In genomic region chr4:34328939-34329338, GRCh38 we compare ENCODE assay signal across 33 cellular contexts.
"Had no signal": no experiment of that assay in that cellular context is flagged by ENCODE, and none has a peak within 500 bp of the region (broad histone marks: within the 10 kb centered on the region; RNA-seq: fewer than 3 reads in every experiment).

No MANE protein-coding gene starts in this region.

- H3K9me3 ChIP-seq: ascending aorta, colonic mucosa had no signal

- ATAC-seq: activated CD4-positive, alpha-beta T cell treated with anti-CD3 and anti-CD28 coated beads for 36 hours; activated CD4-positive, CD25-positive, alpha-beta regulatory T cell treated with anti-CD3 and anti-CD28 coated beads, Interleukin-2, amount 50 U/mL, for 24 hours; activated CD8-positive, alpha-beta memory T cell treated with anti-CD3 and anti-CD28 coated beads, Interleukin-2, amount 10 ng/mL, durations not matched to agents 7 days and 5 days; activated CD8-positive, alpha-beta T cell treated with anti-CD3 and anti-CD28 coated beads, Interleukin-2, amount 10 ng/mL, durations not matched to agents 7 days and 5 days; activated naive CD8-positive, alpha-beta T cell treated with anti-CD3 and anti-CD28 coated beads, Interleukin-2, amount 50 U/mL, for 24 hours; WTC11 had no signal

- FAIRE-seq: bronchial epithelial cell, TTC549 had no signal

- H3K4me3 ChIP-seq: ascending aorta, cardiac muscle cell, colonic mucosa had no signal

- H3K36me3 ChIP-seq: ascending aorta, cardiac muscle cell, colonic mucosa, WERI-Rb-1 had no signal

- H3K4me1 ChIP-seq: ascending aorta, colonic mucosa had no signal

- DNase-seq: activated CD4-positive, alpha-beta memory T cell treated with anti-CD3 and anti-CD28 coated beads, Interleukin-2, amount 10 ng/mL, durations not matched to agents 7 days and 5 days; activated CD4-positive, alpha-beta T cell treated with anti-CD3 and anti-CD28 coated beads for 1 hour; activated CD4-positive, alpha-beta T cell treated with anti-CD3 and anti-CD28 coated beads for 36 hours; activated CD4-positive, alpha-beta T cell treated with anti-CD3 and anti-CD28 coated beads for 48 hours; activated CD4-positive, alpha-beta T cell treated with anti-CD3 and anti-CD28 coated beads, Interleukin-2, amount 10 ng/mL, durations not matched to agents 7 days and 5 days; activated CD4-positive, alpha-beta T cell treated with anti-CD3 and anti-CD28 coated beads, Interleukin-2, amount 50 U/mL, for 48 hours; activated CD4-positive, CD25-positive, alpha-beta regulatory T cell; activated CD8-positive, alpha-beta memory T cell treated with anti-CD3 and anti-CD28 coated beads for 24 hours; activated CD8-positive, alpha-beta memory T cell treated with anti-CD3 and anti-CD28 coated beads, Interleukin-2, amount 10 ng/mL, durations not matched to agents 7 days and 5 days; activated CD8-positive, alpha-beta memory T cell treated with anti-CD3 and anti-CD28 coated beads, Interleukin-2, amount 50 U/mL, for 48 hours; activated CD8-positive, alpha-beta T cell treated with anti-CD3 and anti-CD28 coated beads, Interleukin-2, amount 10 ng/mL, durations not matched to agents 7 days and 5 days; activated effector memory CD4-positive, alpha-beta T cell treated with Interleukin-2 at 50 U/mL for 16 hours; activated gamma-delta T cell; activated naive CD4-positive, alpha-beta T cell treated with anti-CD3 and anti-CD28 coated beads, Interleukin-2, amount 10 ng/mL, durations not matched to agents 7 days and 5 days; activated naive CD4-positive, alpha-beta T cell treated with Interleukin-2 at 50 U/mL for 16 hours; activated naive CD8-positive, alpha-beta T cell treated with anti-CD3 and anti-CD28 coated beads, Interleukin-2, amount 10 ng/mL, durations not matched to agents 7 days and 5 days; activated naive CD8-positive, alpha-beta T cell treated with anti-CD3 and anti-CD28 coated beads, Interleukin-2, amount 50 U/mL, for 24 hours; activated T-cell treated with anti-CD3 and anti-CD28 coated beads, Interleukin-2, amount 50 U/mL, for 24 hours; activated T-cell treated with anti-CD3 and anti-CD28 coated beads, Interleukin-2, amount 50 U/mL, for 48 hours; amygdala; anterior cingulate cortex; caudate nucleus; cerebellar nuclear complex; colonic mucosa; T-helper 2 cell; T-helper 9 cell; WERI-Rb-1 had no signal

- H3K27ac ChIP-seq: ascending aorta, cardiac muscle cell, colonic mucosa, WERI-Rb-1 had no signal

- H3K27me3 ChIP-seq: ascending aorta, cardiac muscle cell, colonic mucosa had no signal
